ENCODE assay signal across 9 cellular contexts in genomic region chr6:116779569-116780164, GRCh38. TPM values are rescaled to one million over a fixed set of nuclear protein-coding genes. Genes with fewer than 3 reads are reported as not detected.
A peak's percentile ranks its signal among the peaks of the same experiment; 100 is the strongest.
DNase-seq lines count a peak whose midpoint lies in the region; ATAC-seq, FAIRE-seq and TF ChIP-seq lines count a peak whose summit lies in the region.
"Had no signal": no experiment of that assay in that cellular context is flagged by ENCODE, and none has a peak within 500 bp of the region (broad histone marks: within the 10 kb centered on the region; RNA-seq: fewer than 3 reads in every experiment).

No MANE protein-coding gene starts in this region.

- TF ChIP-seq CTCF in HFF-Myc (IDR thresholded peaks at IDR 0.05; ENCODE audit: low read depth, low read length, missing control alignments), result peak; percentile 21
- TF ChIP-seq CTCF in bronchial epithelial cell (IDR thresholded peaks at IDR 0.05; ENCODE audit: insufficient read depth, low read length, severe bottlenecking), result no peak
- peak; percentile 68 for TF ChIP-seq CTCF in neural cell (IDR thresholded peaks at IDR 0.05; ENCODE audit: poor library complexity, severe bottlenecking)

- no peaks in the 10 kb centered on the region for H3K79me2 ChIP-seq in neural cell (replicated peaks; ENCODE audit: insufficient read depth, low read length)

- no peaks in the 10 kb centered on the region for H3K9me2 ChIP-seq in neural cell (ENCODE audit: insufficient read depth, low read length)

- H3K9ac ChIP-seq in neural cell (ENCODE audit: low read length), result no peak overlapping the region

- H3K4me2 ChIP-seq in neural cell (ENCODE audit: low read length), result no peak overlapping the region

- no peak overlapping the region for H3K4me3 ChIP-seq in HFF-Myc (replicated peaks; ENCODE audit: low read depth, low read length)
- H3K4me3 ChIP-seq in bronchial epithelial cell (ENCODE audit: low read depth, low read length), result no peak overlapping the region
- H3K4me3 ChIP-seq in neural cell (ENCODE audit: low read length), result no peak overlapping the region
- H3K4me3 ChIP-seq: skin epidermis had no signal

- no peak overlapping the region for H3K27ac ChIP-seq in neural cell (ENCODE audit: low read length)
- H3K27ac ChIP-seq: skin epidermis had no signal

- H3K27me3 ChIP-seq in bronchial epithelial cell (ENCODE audit: control insufficient read depth, insufficient read depth, low read length), result no peaks in the 10 kb centered on the region
- H3K27me3 ChIP-seq in neural cell (ENCODE audit: insufficient read depth, low read depth, low read length), result no peaks in the 10 kb centered on the region

- TF ChIP-seq RAD21 in neural cell (conservative IDR thresholded peaks at IDR 0.05), result peak; percentile 62

- no peaks in the 10 kb centered on the region for H3F3A ChIP-seq in neural cell (ENCODE audit: insufficient read depth, low read length, poor library complexity, severe bottlenecking)

- no peak for FAIRE-seq in bronchial epithelial cell (lab: Jason Lieb, UNC)

- ATAC-seq in GM18909 (IDR thresholded peaks at IDR 0.05; ENCODE audit: poor library complexity, unreplicated experiment) (no peak), GM19023 (IDR thresholded peaks at IDR 0.05; ENCODE audit: unreplicated experiment) (no peak), HG02840 (IDR thresholded peaks at IDR 0.05; ENCODE audit: low FRiP score, unreplicated experiment) (no peak)

- H3K9me3 ChIP-seq in neural cell (ENCODE audit: low read length), result no peaks in the 10 kb centered on the region

- TF ChIP-seq EP300 in neural cell (conservative IDR thresholded peaks at IDR 0.05; ENCODE audit: poor library complexity, severe bottlenecking), result no peak

- H3K36me3 ChIP-seq in bronchial epithelial cell (ENCODE audit: control insufficient read depth, insufficient read depth, low read length), result no peaks in the 10 kb centered on the region
- no peaks in the 10 kb centered on the region for H3K36me3 ChIP-seq in neural cell (ENCODE audit: insufficient read depth, low read length)

- H2AFZ ChIP-seq in neural cell (ENCODE audit: low read depth, low read length), result no peak overlapping the region

- H4K20me1 ChIP-seq in neural cell (ENCODE audit: insufficient read depth), result no peaks in the 10 kb centered on the region

- peak; percentile 41 for DNase-seq in EH (ENCODE audit: low read depth)
- DNase-seq in HFF-Myc (ENCODE audit: extremely low read depth, low read depth), result peak; percentile 11
- peak; percentile 25 for DNase-seq in NCI-H345 (lab: John Stamatoyannopoulos, UW)
- peak; percentile 47 for DNase-seq in bronchial epithelial cell (ENCODE audit: low read depth)

TF ChIP-seq in neural cell, 6 proteins besides CTCF, POLR2A, EP300 and RAD21:
- TF ChIP-seq SMC3 (conservative IDR thresholded peaks at IDR 0.05; ENCODE audit: poor library complexity), result peak; percentile 69
- no peak for TF ChIP-seq TAF1 (IDR thresholded peaks at IDR 0.05; ENCODE audit: low read depth)
- no peak for TF ChIP-seq EZH2 (IDR thresholded peaks at IDR 0.05; ENCODE audit: borderline replicate concordance, insufficient read depth, low read length, poor library complexity, severe bottlenecking)
- TF ChIP-seq POLR2AphosphoS5 (IDR thresholded peaks at IDR 0.05), result no peak
- TF ChIP-seq REST (IDR thresholded peaks at IDR 0.05; ENCODE audit: borderline replicate concordance), result no peak
- TF ChIP-seq MXI1 (conservative IDR thresholded peaks at IDR 0.05; ENCODE audit: poor library complexity, severe bottlenecking), result no peak

RNA-seq across cellular contexts. Expression of gene FAM162B, which starts 14.1 kb away (rescaled TPM):
- total RNA-seq in bronchial epithelial cell, result not detected in 2 replicates
- polyA plus RNA-seq in neural cell, result not detected in 2 replicates
- not detected in 2 replicates for polyA minus RNA-seq in neural cell

RNA-seq across cellular contexts. Expression of gene GPRC6A, which starts 49.2 kb away (rescaled TPM):
- not detected in 2 replicates for total RNA-seq in bronchial epithelial cell
- polyA plus RNA-seq in neural cell, result not detected in 2 replicates
- not detected in 2 replicates for polyA minus RNA-seq in neural cell
